2 cellular contexts compared by ENCODE assay signal in genomic region chr2:68397704-68398263, GRCh38. TPM values are rescaled to one million over a fixed set of nuclear protein-coding genes. Genes with fewer than 3 reads are reported as not detected.
"Had no signal": no experiment of that assay in that cellular context is flagged by ENCODE, and none has a peak within 500 bp of the region (broad histone marks: within the 10 kb centered on the region; RNA-seq: fewer than 3 reads in every experiment).

No MANE protein-coding gene starts in this region.

RNA-seq across cellular contexts. Expression of gene PLEK, which starts 32.7 kb away (rescaled TPM):
- total RNA-seq: PC-3, SJSA1 had no signal
